1 cellular context compared by ENCODE assay signal in genomic region chr6:35919085-35919826, GRCh38.
TF ChIP-seq lines count a peak whose summit lies in the region.

No MANE protein-coding gene starts in this region.

TF ChIP-seq in HEK293, 187 proteins besides CTCF, POLR2A, EP300 and RAD21 (continued from another document and continues in another):
- TF ChIP-seq ZNF704 (tag by site-specific recombination; IDR thresholded peaks at IDR 0.05) (no peak), ZSCAN18 (tag by site-specific recombination; IDR thresholded peaks at IDR 0.05) (no peak), ZNF223 (tag by site-specific recombination; IDR thresholded peaks at IDR 0.05) (no peak), ZNF248 (tag by site-specific recombination; IDR thresholded peaks at IDR 0.05) (no peak), ZNF670 (tag by site-specific recombination; IDR thresholded peaks at IDR 0.05; ENCODE audit: low read depth) (no peak), ZNF521 (tag by site-specific recombination; IDR thresholded peaks at IDR 0.05) (no peak), KLF8 (tag by site-specific recombination; IDR thresholded peaks at IDR 0.05) (no peak), SP2 (tag by site-specific recombination; IDR thresholded peaks at IDR 0.05) (no peak), ZNF837 (tag by site-specific recombination; IDR thresholded peaks at IDR 0.05) (no peak), ZNF138 (tag by site-specific recombination; IDR thresholded peaks at IDR 0.05; ENCODE audit: borderline replicate concordance) (no peak), ZNF501 (tag by site-specific recombination; IDR thresholded peaks at IDR 0.05) (no peak), BCL11A (tag by site-specific recombination; IDR thresholded peaks at IDR 0.05; ENCODE audit: low read depth) (no peak), ZNF664 (tag by site-specific recombination; IDR thresholded peaks at IDR 0.05) (no peak), ZNF76 (tag by site-specific recombination; IDR thresholded peaks at IDR 0.05; ENCODE audit: borderline replicate concordance, low read depth) (no peak), ZNF473 (tag by site-specific recombination; IDR thresholded peaks at IDR 0.05) (no peak), ZNF2 (tag by site-specific recombination; IDR thresholded peaks at IDR 0.05) (no peak), OSR2 (tag by site-specific recombination; IDR thresholded peaks at IDR 0.05) (peak; percentile 84), ZNF544 (tag by site-specific recombination; IDR thresholded peaks at IDR 0.05) (no peak), ZNF747 (tag by site-specific recombination; IDR thresholded peaks at IDR 0.05) (no peak), PRDM1 (tag by site-specific recombination; IDR thresholded peaks at IDR 0.05) (peak; percentile 80), MZF1 (tag by site-specific recombination; IDR thresholded peaks at IDR 0.05; ENCODE audit: borderline replicate concordance) (no peak), ZFP3 (tag by site-specific recombination; IDR thresholded peaks at IDR 0.05; ENCODE audit: low read depth) (no peak), ZNF571 (tag by site-specific recombination; IDR thresholded peaks at IDR 0.05) (no peak), ZNF776 (tag by site-specific recombination; IDR thresholded peaks at IDR 0.05; ENCODE audit: borderline replicate concordance) (no peak), ZNF777 (tag by site-specific recombination; IDR thresholded peaks at IDR 0.05; ENCODE audit: borderline replicate concordance) (no peak), PATZ1 (tag by site-specific recombination; IDR thresholded peaks at IDR 0.05) (peak; percentile 83), TSHZ1 (tag by site-specific recombination; IDR thresholded peaks at IDR 0.05; ENCODE audit: borderline replicate concordance) (no peak), ZSCAN4 (tag by site-specific recombination; IDR thresholded peaks at IDR 0.05) (no peak; the same call in 1 of the 2 replicates), ZNF548 (tag by site-specific recombination; IDR thresholded peaks at IDR 0.05) (no peak), ZNF280D (tag by site-specific recombination; IDR thresholded peaks at IDR 0.05) (no peak), ZNF830 (tag by site-specific recombination; IDR thresholded peaks at IDR 0.05; ENCODE audit: low read depth) (no peak), ZNF366 (tag by site-specific recombination; conservative IDR thresholded peaks at IDR 0.05) (peak; percentile 82), ZNF391 (tag by site-specific recombination; IDR thresholded peaks at IDR 0.05; ENCODE audit: borderline replicate concordance, low read depth) (no peak), ZNF518A (tag by site-specific recombination; conservative IDR thresholded peaks at IDR 0.05; ENCODE audit: low read depth) (no peak), AEBP2 (tag by site-specific recombination; IDR thresholded peaks at IDR 0.05; ENCODE audit: borderline replicate concordance) (no peak), GLI4 (tag by site-specific recombination; IDR thresholded peaks at IDR 0.05) (no peak), ZNF510 (tag by site-specific recombination; IDR thresholded peaks at IDR 0.05; ENCODE audit: insufficient replicate concordance) (no peak), ZNF701 (tag by site-specific recombination; IDR thresholded peaks at IDR 0.05) (no peak), ZNF114 (tag by site-specific recombination; IDR thresholded peaks at IDR 0.05) (no peak), ZNF202 (tag by site-specific recombination; IDR thresholded peaks at IDR 0.05; ENCODE audit: borderline replicate concordance) (no peak), FEZF1 (tag by site-specific recombination; IDR thresholded peaks at IDR 0.05) (peak; percentile 65), ZBTB1 (tag by site-specific recombination; IDR thresholded peaks at IDR 0.05) (no peak), ZNF654 (tag by site-specific recombination; IDR thresholded peaks at IDR 0.05; ENCODE audit: low read depth) (no peak), ZNF174 (tag by site-specific recombination; IDR thresholded peaks at IDR 0.05) (no peak)
